Comparison of ENCODE assay signal across 23 cellular contexts in the genomic region with DNA sequence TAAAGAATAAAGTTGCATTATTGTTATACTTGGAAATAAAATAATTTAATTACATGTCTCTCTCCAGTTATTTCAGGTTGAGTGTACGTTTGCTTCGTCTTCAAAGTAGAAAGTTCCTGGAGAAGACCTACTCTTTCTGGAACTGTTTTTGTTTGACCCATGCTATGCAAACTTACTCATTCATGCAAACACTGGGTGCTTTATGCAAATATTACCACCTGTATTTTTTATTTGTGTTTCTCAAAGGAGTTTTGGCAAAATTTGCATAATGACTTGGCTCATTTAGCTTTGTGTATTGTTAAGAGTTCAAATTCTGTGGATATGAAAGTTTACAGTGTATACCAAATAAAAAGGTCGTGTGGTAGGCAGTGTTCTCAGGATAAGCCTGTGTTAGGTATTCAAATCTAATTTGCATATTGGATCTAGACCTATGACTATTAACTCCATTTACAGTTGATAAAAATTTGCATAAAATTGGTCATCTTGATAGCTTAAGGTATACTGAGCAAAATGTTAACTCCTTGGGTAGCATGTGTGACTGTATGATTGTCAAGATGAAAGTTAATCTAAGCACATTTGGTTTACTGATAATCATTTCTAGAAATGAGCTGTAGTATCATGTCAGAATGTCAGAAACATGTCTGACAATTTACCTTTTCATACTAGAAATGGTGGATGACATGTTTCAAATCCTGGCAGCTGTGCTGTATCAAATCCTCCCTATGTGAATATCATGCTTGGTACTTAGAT.
A peak's percentile ranks its signal among the peaks of the same experiment; 100 is the strongest.
DNase-seq lines count a peak whose midpoint lies in the region; ATAC-seq, FAIRE-seq and TF ChIP-seq lines count a peak whose summit lies in the region.
"Had no signal": no experiment of that assay in that cellular context is flagged by ENCODE, and none has a peak within 500 bp of the region (broad histone marks: within the 10 kb centered on the region; RNA-seq: fewer than 3 reads in every experiment).

No MANE protein-coding gene starts in this region.

- H3K27me3 ChIP-seq in K562 (ENCODE audit: control insufficient read depth in 2 of 2, insufficient read depth in 2 of 2, low read length in 2 of 2) (no peaks in the 10 kb centered on the region), psoas muscle (ENCODE audit: insufficient read depth in 3 of 3, low read length in 2 of 3) (no peaks in the 10 kb centered on the region)
- H3K27me3 ChIP-seq: dorsolateral prefrontal cortex, ovary, vagina had no signal

- H3K36me3 Mint-ChIP-seq in activated CD8-positive, alpha-beta memory T cell treated with anti-CD3 and anti-CD28 coated beads, Interleukin-2, amount 10 ng/mL, durations not matched to agents 7 days and 5 days, result peaks cover 52% of the 10 kb centered on the region

- peak; percentile 61 for FAIRE-seq in K562 (lab: Jason Lieb, UNC)

- 55% methylated on average over 3 of the region's 3 CpGs for WGBS in K562 (ENCODE audit: insufficient coverage, low coverage, missing lambda C conversion rate)
- 31 to 95% (median 94%) methylated on average over 3 of the region's 3 CpGs for WGBS in psoas muscle, 3 donors

- H2AFZ ChIP-seq in K562 (ENCODE audit: low read depth, low read length), result no peak overlapping the region

- H3K4me1 ChIP-seq in K562 (replicated peaks in 1 of 2; ENCODE audit: control insufficient read depth in 2 of 2, insufficient read depth in 2 of 2, low read length in 2 of 2) (peaks cover 0 to 7% of the 10 kb centered on the region in 2 experiments; a peak in 2 of 5 replicates), psoas muscle (peaks cover 2% of the 10 kb centered on the region)
- H3K4me1 ChIP-seq: vagina had no signal

- no peak for TF ChIP-seq EP300 in K562 (IDR thresholded peaks at IDR 0.05; ENCODE audit: low read length)

- no TSS peak for BruUV-seq in K562 (replicated peaks; lab: Mats Ljungman, UMichigan)

- H3K4me3 Mint-ChIP-seq in activated CD8-positive, alpha-beta memory T cell treated with anti-CD3 and anti-CD28 coated beads, Interleukin-2, amount 10 ng/mL, durations not matched to agents 7 days and 5 days, result no peak overlapping the region
- H3K4me3 Mint-ChIP-seq: brain; CD4-positive, alpha-beta T cell; stimulated activated naive CD8-positive, alpha-beta T cell treated with anti-CD3 and anti-CD28 coated beads, Interleukin-15, Interleukin-2, amounts not matched to agents 100 ng/mL and 50 ng/mL, for 24 hours had no signal

- intact Hi-C loops in K562 (cut with micrococcal nuclease) (no loop called here), psoas muscle (cut with DNase I) (no loop called here)

- H3K4me1 Mint-ChIP-seq in activated CD8-positive, alpha-beta memory T cell treated with anti-CD3 and anti-CD28 coated beads, Interleukin-2, amount 10 ng/mL, durations not matched to agents 7 days and 5 days, result peaks cover 5% of the 10 kb centered on the region

- peaks cover 5% of the 10 kb centered on the region for H3K9me3 Mint-ChIP-seq in activated CD8-positive, alpha-beta memory T cell treated with anti-CD3 and anti-CD28 coated beads, Interleukin-2, amount 10 ng/mL, durations not matched to agents 7 days and 5 days (ENCODE audit: low read depth)
- H3K9me3 Mint-ChIP-seq: CD4-positive, alpha-beta T cell had no signal

- CTCF ChIA-PET in activated CD8-positive, alpha-beta memory T cell treated with anti-CD3 and anti-CD28 coated beads, Interleukin-2, amount 10 ng/mL, durations not matched to agents 7 days and 5 days (lab: Charles Lee), result no interaction called here
- CTCF ChIA-PET in K562 (lab: Yijun Ruan, JAX; ENCODE audit: low intra/inter-chr PET ratio), result no interaction called here

- no peak overlapping the region for H3K27ac Mint-ChIP-seq in activated CD8-positive, alpha-beta memory T cell treated with anti-CD3 and anti-CD28 coated beads, Interleukin-2, amount 10 ng/mL, durations not matched to agents 7 days and 5 days
- H3K27ac Mint-ChIP-seq: brain; CD4-positive, alpha-beta T cell; stimulated activated naive CD8-positive, alpha-beta T cell treated with anti-CD3 and anti-CD28 coated beads, Interleukin-15, Interleukin-2, amounts not matched to agents 100 ng/mL and 50 ng/mL, for 24 hours had no signal

- no peak overlapping the region for H3K9ac ChIP-seq in K562 (ENCODE audit: insufficient read depth in 1 of 2, low read depth in 2 of 2, low read length in 2 of 2)

- H3K9me3 ChIP-seq in K562 (replicated peaks; ENCODE audit: control insufficient read depth, insufficient read depth, low read depth, low read length) (no peaks in the 10 kb centered on the region), psoas muscle (no peaks in the 10 kb centered on the region)
- H3K9me3 ChIP-seq: mucosa of descending colon, ovary, vagina had no signal

- H3K27ac ChIP-seq in K562 (ENCODE audit: extremely low read depth, low read depth, low read length) (no peak overlapping the region), psoas muscle (no peak overlapping the region)
- H3K27ac ChIP-seq: dorsolateral prefrontal cortex, ovary, skin epidermis, vagina had no signal

- no peaks in the 10 kb centered on the region for H3K9me1 ChIP-seq in K562 (ENCODE audit: control insufficient read depth, insufficient read depth, low read length)

- TF ChIP-seq CTCF in K562 (IDR thresholded peaks at IDR 0.05 in 2 of 3, conservative IDR thresholded peaks at IDR 0.05 in 1 of 3; ENCODE audit: insufficient read depth in 2 of 3, low read depth in 1 of 3, low read length in 3 of 3) (no peak), psoas muscle (IDR thresholded peaks at IDR 0.05) (no peak)

- ATAC-seq in activated CD8-positive, alpha-beta memory T cell treated with anti-CD3 and anti-CD28 coated beads, Interleukin-2, amount 10 ng/mL, durations not matched to agents 7 days and 5 days, result peak; percentile 61
- ATAC-seq in GM19468 (IDR thresholded peaks at IDR 0.05; ENCODE audit: extremely low read depth, unreplicated experiment) (peak; percentile 32), HG03342 (IDR thresholded peaks at IDR 0.05; ENCODE audit: unreplicated experiment) (peak; percentile 65), K562 (no peak), psoas muscle (no peak)
- ATAC-seq: left cardiac atrium, mucosa of descending colon had no signal

- H4K20me1 ChIP-seq in K562 (replicated peaks; ENCODE audit: control insufficient read depth, insufficient read depth, low read length), result no peaks in the 10 kb centered on the region

- H3K36me3 ChIP-seq in K562 (ENCODE audit: control insufficient read depth, insufficient read depth, low read length) (peaks cover 6% of the 10 kb centered on the region; the same call in 1 of the 3 replicates), psoas muscle (ENCODE audit: insufficient read depth in 1 of 2, low read depth in 1 of 2) (peaks cover 0 to 5% of the 10 kb centered on the region in 2 donors)
- H3K36me3 ChIP-seq: ovary had no signal

- in situ Hi-C loops in K562 (cut with MboI), result no loop called here

- DNase-seq in activated CD8-positive, alpha-beta memory T cell treated with anti-CD3 and anti-CD28 coated beads, Interleukin-2, amount 10 ng/mL, durations not matched to agents 7 days and 5 days, result no peak
- DNase-seq in activated CD8-positive, alpha-beta memory T cell treated with anti-CD3 and anti-CD28 coated beads for 24 hours, result no peak
- DNase-seq in K562 (ENCODE audit: extremely low read depth in 1 of 4, low spot score in 3 of 4) (no peak), psoas muscle (no peak), A172 (ENCODE audit: low spot score) (no peak)
- no peak for DNase-seq in activated effector memory CD4-positive, alpha-beta T cell treated with Interleukin-2 at 50 U/mL for 16 hours
- DNase-seq: activated CD4-positive, alpha-beta T cell treated with anti-CD3 and anti-CD28 coated beads for 4 hours; activated gamma-delta T cell treated with Interleukin-2 at 50 U/mL for 16 hours; CD4-positive, alpha-beta T cell; dorsolateral prefrontal cortex; EL; hippocampal formation; left cardiac atrium; mucosa of descending colon; NCI-H2081; NCI-H82; ovary had no signal

- no peaks in the 10 kb centered on the region for H3K79me2 ChIP-seq in K562 (ENCODE audit: control insufficient read depth, insufficient read depth, low read length)

- H3K4me3 ChIP-seq in K562, result no peak overlapping the region
- no peak overlapping the region for H3K4me3 ChIP-seq in psoas muscle
- H3K4me3 ChIP-seq: dorsolateral prefrontal cortex, mucosa of descending colon, ovary, skin epidermis, vagina had no signal

- TF ChIP-seq POLR2A in K562 (conservative IDR thresholded peaks at IDR 0.05), result no peak

- POLR2A ChIA-PET in K562 (lab: Yijun Ruan, JAX), result interaction anchor here (1.5 kb wide), 1 partner anchor 10 kb away, joined by 3 read pairs; no protein-coding TSS in a partner anchor

- TF ChIP-seq RAD21 in K562 (CRISPR knock-in tag; conservative IDR thresholded peaks at IDR 0.05 in 1 of 2, IDR thresholded peaks at IDR 0.05 in 1 of 2), result no peak

- H3K4me2 ChIP-seq in K562 (ENCODE audit: insufficient read depth, low read length), result no peak overlapping the region

- no peaks in the 10 kb centered on the region for H3K27me3 Mint-ChIP-seq in activated CD8-positive, alpha-beta memory T cell treated with anti-CD3 and anti-CD28 coated beads, Interleukin-2, amount 10 ng/mL, durations not matched to agents 7 days and 5 days
- H3K27me3 Mint-ChIP-seq: brain; CD4-positive, alpha-beta T cell; stimulated activated naive CD8-positive, alpha-beta T cell treated with anti-CD3 and anti-CD28 coated beads, Interleukin-15, Interleukin-2, amounts not matched to agents 100 ng/mL and 50 ng/mL, for 24 hours had no signal

TF ChIP-seq in K562, 482 proteins besides CTCF, POLR2A, EP300 and RAD21 (continues in another document):
- TF ChIP-seq, protein P1, sequence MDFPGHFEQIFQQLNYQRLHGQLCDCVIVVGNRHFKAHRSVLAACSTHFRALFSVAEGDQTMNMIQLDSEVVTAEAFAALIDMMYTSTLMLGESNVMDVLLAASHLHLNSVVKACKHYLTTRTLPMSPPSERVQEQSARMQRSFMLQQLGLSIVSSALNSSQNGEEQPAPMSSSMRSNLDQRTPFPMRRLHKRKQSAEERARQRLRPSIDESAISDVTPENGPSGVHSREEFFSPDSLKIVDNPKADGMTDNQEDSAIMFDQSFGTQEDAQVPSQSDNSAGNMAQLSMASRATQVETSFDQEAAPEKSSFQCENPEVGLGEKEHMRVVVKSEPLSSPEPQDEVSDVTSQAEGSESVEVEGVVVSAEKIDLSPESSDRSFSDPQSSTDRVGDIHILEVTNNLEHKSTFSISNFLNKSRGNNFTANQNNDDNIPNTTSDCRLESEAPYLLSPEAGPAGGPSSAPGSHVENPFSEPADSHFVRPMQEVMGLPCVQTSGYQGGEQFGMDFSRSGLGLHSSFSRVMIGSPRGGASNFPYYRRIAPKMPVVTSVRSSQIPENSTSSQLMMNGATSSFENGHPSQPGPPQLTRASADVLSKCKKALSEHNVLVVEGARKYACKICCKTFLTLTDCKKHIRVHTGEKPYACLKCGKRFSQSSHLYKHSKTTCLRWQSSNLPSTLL (IDR thresholded peaks at IDR 0.05), result no peak
- no peak for TF ChIP-seq ZNF431 (CRISPR knock-in tag; IDR thresholded peaks at IDR 0.05)

Comparison
In these comparisons a context has a peak if more than half of its experiments do, and no peak if none do; other contexts are left out.
1. ATAC-seq: peak in activated CD8-positive, alpha-beta memory T cell treated with anti-CD3 and anti-CD28 coated beads, Interleukin-2, amount 10 ng/mL, durations not matched to agents 7 days and 5 days (single experiment), GM19468 (single experiment) and HG03342 (single experiment); none in K562 (single experiment) and psoas muscle (0 of 4).